In genomic region chr5:23530571-23530970, GRCh38 we compare ENCODE assay signal across 33 cellular contexts. TPM values are rescaled to one million over a fixed set of nuclear protein-coding genes. Genes with fewer than 3 reads are reported as not detected.
"Had no signal": no experiment of that assay in that cellular context is flagged by ENCODE, and none has a peak within 500 bp of the region (broad histone marks: within the 10 kb centered on the region; RNA-seq: fewer than 3 reads in every experiment).

No MANE protein-coding gene starts in this region.

- H3K4me3 ChIP-seq: stomach, suprapubic skin, testis, thoracic aorta, thyroid gland, tibial artery, tibial nerve, transverse colon, upper lobe of left lung, upper lobe of right lung, uterus, vagina had no signal

- H3K27ac Mint-ChIP-seq: stimulated activated effector memory CD8-positive, alpha-beta T cell treated with anti-CD3 and anti-CD28 coated beads, Interleukin-12 subunit alpha, Interleukin-12 subunit beta, amount 100 ng/mL, for 72 hours; stimulated activated memory B cell treated with anti-CD40 and anti-IgM and Interleukin-4, amounts not matched to agents 10 μg/mL and 1 μg/mL and 100 μg/mL, for 72 hours; stimulated activated naive B cell treated with anti-CD40 and anti-IgM and Interleukin-4, amounts not matched to agents 10 μg/mL and 1 μg/mL and 100 μg/mL, for 72 hours; stimulated activated naive CD8-positive, alpha-beta T cell treated with anti-CD3 and anti-CD28 coated beads, Interleukin-15, amount 100 ng/mL, for 72 hours; stimulated activated naive CD8-positive, alpha-beta T cell treated with anti-CD3 and anti-CD28 coated beads, Interleukin-15, Interleukin-2, amounts not matched to agents 100 ng/mL and 50 ng/mL, for 24 hours; type B pancreatic cell had no signal

- ATAC-seq: stimulated activated effector memory CD8-positive, alpha-beta T cell treated with anti-CD3 and anti-CD28 coated beads, Interleukin-12 subunit alpha, Interleukin-12 subunit beta, amount 100 ng/mL, for 72 hours; stimulated activated memory B cell treated with anti-CD40 and anti-IgM and Interleukin-4, amounts not matched to agents 10 μg/mL and 1 μg/mL and 100 μg/mL, for 72 hours; stimulated activated naive B cell treated with anti-CD40 and anti-IgM and Interleukin-4, amounts not matched to agents 10 μg/mL and 1 μg/mL and 100 μg/mL, for 72 hours; stimulated activated naive CD8-positive, alpha-beta T cell treated with anti-CD3 and anti-CD28 coated beads, Interleukin-15, amount 100 ng/mL, for 72 hours; stimulated activated naive CD8-positive, alpha-beta T cell treated with anti-CD3 and anti-CD28 coated beads, Interleukin-15, Interleukin-2, amounts not matched to agents 100 U/mL and 50 U/mL, for 24 hours; upper lobe of right lung had no signal

- H3K27me3 ChIP-seq: stomach, suprapubic skin, testis, thyroid gland, tibial artery, tibial nerve, transverse colon, upper lobe of left lung, upper lobe of right lung, uterus, vagina had no signal

- H3K9me3 Mint-ChIP-seq: stimulated activated memory B cell treated with anti-CD40 and anti-IgM and Interleukin-4, amounts not matched to agents 10 μg/mL and 1 μg/mL and 100 μg/mL, for 72 hours had no signal

- H3K27me3 Mint-ChIP-seq: stimulated activated memory B cell treated with anti-CD40 and anti-IgM and Interleukin-4, amounts not matched to agents 10 μg/mL and 1 μg/mL and 100 μg/mL, for 72 hours; stimulated activated naive B cell treated with anti-CD40 and anti-IgM and Interleukin-4, amounts not matched to agents 10 μg/mL and 1 μg/mL and 100 μg/mL, for 72 hours; stimulated activated naive CD8-positive, alpha-beta T cell treated with anti-CD3 and anti-CD28 coated beads, Interleukin-15, amount 100 ng/mL, for 72 hours; stimulated activated naive CD8-positive, alpha-beta T cell treated with anti-CD3 and anti-CD28 coated beads, Interleukin-15, Interleukin-2, amounts not matched to agents 100 ng/mL and 50 ng/mL, for 24 hours had no signal

- H3K27ac ChIP-seq: stomach, suprapubic skin, testis, thoracic aorta, thyroid gland, tibial artery, tibial nerve, transverse colon, upper lobe of left lung, upper lobe of right lung, uterus, vagina had no signal

- H3K36me3 Mint-ChIP-seq: stimulated activated effector memory CD8-positive, alpha-beta T cell treated with anti-CD3 and anti-CD28 coated beads, Interleukin-12 subunit alpha, Interleukin-12 subunit beta, amount 100 ng/mL, for 72 hours; stimulated activated memory B cell treated with anti-CD40 and anti-IgM and Interleukin-4, amounts not matched to agents 10 μg/mL and 1 μg/mL and 100 μg/mL, for 72 hours; stimulated activated naive B cell treated with anti-CD40 and anti-IgM and Interleukin-4, amounts not matched to agents 10 μg/mL and 1 μg/mL and 100 μg/mL, for 72 hours; type B pancreatic cell had no signal

- H3K4me1 Mint-ChIP-seq: stimulated activated effector memory CD8-positive, alpha-beta T cell treated with anti-CD3 and anti-CD28 coated beads, Interleukin-12 subunit alpha, Interleukin-12 subunit beta, amount 100 ng/mL, for 72 hours; stimulated activated memory B cell treated with anti-CD40 and anti-IgM and Interleukin-4, amounts not matched to agents 10 μg/mL and 1 μg/mL and 100 μg/mL, for 72 hours; stimulated activated naive B cell treated with anti-CD40 and anti-IgM and Interleukin-4, amounts not matched to agents 10 μg/mL and 1 μg/mL and 100 μg/mL, for 72 hours; stimulated activated naive CD8-positive, alpha-beta T cell treated with anti-CD3 and anti-CD28 coated beads, Interleukin-15, amount 100 ng/mL, for 72 hours had no signal

- FAIRE-seq: urothelium cell line had no signal

- DNase-seq: stimulated activated CD4-positive, alpha-beta T cell treated with anti-CD3 and anti-CD28 coated beads, Interleukin-2, amount 100 ng/mL, for 48 hours; stimulated activated CD4-positive, alpha-beta T cell treated with anti-CD3 and anti-CD28 coated beads, Interleukin-4, amount 100 ng/mL, for 1 hour; stimulated activated CD4-positive, alpha-beta T cell treated with anti-CD3 and anti-CD28 coated beads, Interleukin-4, amount 100 ng/mL, for 24 hours; stimulated activated CD4-positive, alpha-beta T cell treated with anti-CD3 and anti-CD28 coated beads, Interleukin-4, amount 100 ng/mL, for 4 hours; stimulated activated CD8-positive, alpha-beta memory T cell treated with anti-CD3 and anti-CD28 coated beads, Interleukin-4, amount 100 ng/mL, for 48 hours; stimulated activated naive B cell treated with anti-CD40 and anti-IgM and Interleukin-4, amounts not matched to agents 10 μg/mL and 1 μg/mL and 100 μg/mL, for 72 hours; stimulated activated naive CD4-positive, alpha-beta T cell; stimulated activated naive CD4-positive, alpha-beta T cell treated with Interleukin-2 at 50 U/mL for 16 hours; stimulated activated naive CD8-positive, alpha-beta T cell treated with anti-CD3 and anti-CD28 coated beads, Interleukin-15, amount 100 ng/mL, for 72 hours; stimulated activated naive CD8-positive, alpha-beta T cell treated with anti-CD3 and anti-CD28 coated beads, Interleukin-15, Interleukin-2, amounts not matched to agents 100 U/mL and 50 U/mL, for 24 hours; stomach; substantia nigra; testis; thyroid gland; tibial artery; transverse colon; trophoblast cell; upper lobe of left lung; upper lobe of right lung; uterus had no signal

- H3K9me3 ChIP-seq: stomach, suprapubic skin, testis, thoracic aorta, thyroid gland, tibial artery, tibial nerve, transverse colon, upper lobe of left lung, upper lobe of right lung, uterus, vagina had no signal

- H3K4me1 ChIP-seq: stomach, suprapubic skin, testis, thyroid gland, tibial artery, tibial nerve, transverse colon, upper lobe of left lung, upper lobe of right lung, uterus, vagina had no signal

- H3K36me3 ChIP-seq: stomach, suprapubic skin, thoracic aorta, thyroid gland, tibial artery, tibial nerve, transverse colon, upper lobe of left lung, upper lobe of right lung, uterus, vagina had no signal

- H3K4me3 Mint-ChIP-seq: stimulated activated effector memory CD8-positive, alpha-beta T cell treated with anti-CD3 and anti-CD28 coated beads, Interleukin-12 subunit alpha, Interleukin-12 subunit beta, amount 100 ng/mL, for 72 hours; stimulated activated memory B cell treated with anti-CD40 and anti-IgM and Interleukin-4, amounts not matched to agents 10 μg/mL and 1 μg/mL and 100 μg/mL, for 72 hours; stimulated activated naive B cell treated with anti-CD40 and anti-IgM and Interleukin-4, amounts not matched to agents 10 μg/mL and 1 μg/mL and 100 μg/mL, for 72 hours; stimulated activated naive CD8-positive, alpha-beta T cell treated with anti-CD3 and anti-CD28 coated beads, Interleukin-15, amount 100 ng/mL, for 72 hours; stimulated activated naive CD8-positive, alpha-beta T cell treated with anti-CD3 and anti-CD28 coated beads, Interleukin-15, Interleukin-2, amounts not matched to agents 100 ng/mL and 50 ng/mL, for 24 hours; type B pancreatic cell had no signal

RNA-seq across cellular contexts. Expression of gene PRDM9, which starts 23.2 kb away (rescaled TPM):
- total RNA-seq: stomach, subcutaneous adipose tissue, suprapubic skin, temporal lobe, thoracic aorta, thyroid gland, tibial nerve, transverse colon, upper lobe of left lung, upper lobe of right lung, ureter, urinary bladder, vagina had no signal
- polyA plus RNA-seq: stomach, urinary bladder had no signal
